In the genomic region with DNA sequence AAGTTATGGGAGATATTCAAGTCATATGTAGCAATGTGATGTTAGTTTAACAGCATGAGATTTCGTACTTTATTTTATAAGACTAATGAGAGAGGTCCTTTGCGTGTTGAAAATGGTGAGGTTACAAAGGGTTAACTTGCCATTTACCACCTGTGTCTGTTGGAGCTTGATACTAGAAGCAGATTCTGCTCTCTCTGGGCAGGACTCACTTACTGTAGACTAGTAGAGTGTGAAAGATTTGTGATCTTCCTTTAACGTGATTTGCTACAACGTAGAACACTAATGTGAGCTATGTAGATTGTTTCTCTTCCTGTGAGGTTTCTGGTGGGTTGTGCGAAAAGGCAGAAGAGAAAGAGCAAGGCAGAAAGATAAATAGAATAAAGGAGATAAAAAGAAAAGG, we compare ENCODE assay signal across 18 cellular contexts. TPM values are rescaled to one million over a fixed set of nuclear protein-coding genes. Genes with fewer than 3 reads are reported as not detected.
A peak's percentile ranks its signal among the peaks of the same experiment; 100 is the strongest.
DNase-seq lines count a peak whose midpoint lies in the region; ATAC-seq and TF ChIP-seq lines count a peak whose summit lies in the region.
"Had no signal": no experiment of that assay in that cellular context is flagged by ENCODE, and none has a peak within 500 bp of the region (broad histone marks: within the 10 kb centered on the region; RNA-seq: fewer than 3 reads in every experiment).

No MANE protein-coding gene starts in this region.

- H3K27ac ChIP-seq in naive thymus-derived CD4-positive, alpha-beta T cell (ENCODE audit: low read depth, low read length): no peak overlapping the region
- H3K27ac ChIP-seq: sigmoid colon had no signal

- peak overlapping the region in 1 of 3 donors; percentile 5 for H3K27ac Mint-ChIP-seq in IgD-negative memory B cell
- H3K27ac Mint-ChIP-seq in naive thymus-derived CD4-positive, alpha-beta T cell: peak overlapping the region in 5 of 9 donors; percentile 1 to 23 (median 2)

- no peaks in the 10 kb centered on the region for H3K36me3 ChIP-seq in naive thymus-derived CD4-positive, alpha-beta T cell (ENCODE audit: control insufficient read depth in 2 of 3, insufficient read depth in 3 of 3, low read length in 3 of 3)
- H3K36me3 ChIP-seq: BE2C, sigmoid colon had no signal

- intact Hi-C loops in naive thymus-derived CD4-positive, alpha-beta T cell (cut with micrococcal nuclease): loop anchor here in 1 of 2 donors (5.0 kb wide), 1 partner anchor 360 kb away; no protein-coding TSS in a partner anchor
- intact Hi-C loops in left colon (cut with DNase I, micrococcal nuclease): no loop called here

- H3K36me3 Mint-ChIP-seq in IgD-negative memory B cell: no peaks in the 10 kb centered on the region
- peaks cover 0 to 2% (median 0%) of the 10 kb centered on the region in 5 donors for H3K36me3 Mint-ChIP-seq in naive thymus-derived CD4-positive, alpha-beta T cell

- CTCF ChIA-PET in naive thymus-derived CD4-positive, alpha-beta T cell (lab: Charles Lee): interaction anchor here (0.6 kb wide), 1 partner anchor 213 kb away, joined by 3 read pairs; no protein-coding TSS in a partner anchor

- TF ChIP-seq CTCF in GM12865 (IDR thresholded peaks at IDR 0.05; ENCODE audit: insufficient read depth, low read depth, low read length, missing control alignments): no peak

- H3K4me1 ChIP-seq in naive thymus-derived CD4-positive, alpha-beta T cell (ENCODE audit: control insufficient read depth in 2 of 2, insufficient read depth in 2 of 2, low read length in 2 of 2): peaks cover 0 to 3% of the 10 kb centered on the region in 2 donors
- H3K4me1 ChIP-seq: BE2C, sigmoid colon had no signal

- H3K27me3 ChIP-seq in naive thymus-derived CD4-positive, alpha-beta T cell (ENCODE audit: control insufficient read depth in 2 of 2, insufficient read depth in 2 of 2, low read length in 2 of 2): no peaks in the 10 kb centered on the region
- H3K27me3 ChIP-seq: BE2C, sigmoid colon had no signal

- DNase-seq in GM12865 (ENCODE audit: low read depth): peak; percentile 33
- peak in 1 of 9 donors; percentile 2 for DNase-seq in naive thymus-derived CD4-positive, alpha-beta T cell
- DNase-seq in SW480 (ENCODE audit: low spot score): no peak
- no peak for DNase-seq in C1 segment of cervical spinal cord (lab: John Stamatoyannopoulos, UW)
- DNase-seq in left colon: no peak
- DNase-seq: activated gamma-delta T cell; aorta; BE2C; foreskin melanocyte; NCI-H1417; NCI-H226; NK-92 treated with Interleukin-12 subunit alpha and Interleukin-12 subunit beta, amount 100 ng/mL, for 24 hours; sigmoid colon; stimulated activated CD4-positive, alpha-beta T cell treated with anti-CD3 and anti-CD28 coated beads, Interleukin-4, amount 100 ng/mL, for 4 hours had no signal

- no peaks in the 10 kb centered on the region for H3K9me3 Mint-ChIP-seq in IgD-negative memory B cell
- peaks cover 0 to 1% (median 0%) of the 10 kb centered on the region in 11 donors for H3K9me3 Mint-ChIP-seq in naive thymus-derived CD4-positive, alpha-beta T cell

- peak overlapping the region; percentile 18 for H3K4me3 ChIP-seq in GM12865 (ENCODE audit: low read depth, low read length)
- H3K4me3 ChIP-seq in naive thymus-derived CD4-positive, alpha-beta T cell (ENCODE audit: low read length): no peak overlapping the region
- H3K4me3 ChIP-seq: K562, sigmoid colon had no signal

- no peaks in the 10 kb centered on the region for H3K9me3 ChIP-seq in naive thymus-derived CD4-positive, alpha-beta T cell (ENCODE audit: control insufficient read depth in 2 of 3, low read length in 3 of 3)
- H3K9me3 ChIP-seq: BE2C, sigmoid colon had no signal

- H3K27me3 Mint-ChIP-seq in IgD-negative memory B cell: no peaks in the 10 kb centered on the region
- no peaks in the 10 kb centered on the region for H3K27me3 Mint-ChIP-seq in naive thymus-derived CD4-positive, alpha-beta T cell

- peaks cover 13 to 21% (median 17%) of the 10 kb centered on the region in 3 donors for H3K4me1 Mint-ChIP-seq in IgD-negative memory B cell
- peaks cover 4 to 25% (median 24%) of the 10 kb centered on the region in 7 donors for H3K4me1 Mint-ChIP-seq in naive thymus-derived CD4-positive, alpha-beta T cell

- ATAC-seq in GM21529 (IDR thresholded peaks at IDR 0.05; ENCODE audit: unreplicated experiment) (peak; percentile 44), GM21381 (IDR thresholded peaks at IDR 0.05; ENCODE audit: unreplicated experiment) (no peak), left colon (no peak)
- no peak for ATAC-seq in naive thymus-derived CD4-positive, alpha-beta T cell
- ATAC-seq: K562 had no signal

- peak overlapping the region; percentile 36 to 75 (median 68) for H3K4me3 Mint-ChIP-seq in IgD-negative memory B cell
- H3K4me3 Mint-ChIP-seq in naive thymus-derived CD4-positive, alpha-beta T cell: peak overlapping the region in 1 of 10 donors; percentile 4

- POLR2A ChIA-PET in naive thymus-derived CD4-positive, alpha-beta T cell (lab: Charles Lee): no interaction called here

RNA-seq across cellular contexts. Expression of a gene that starts 1.0 kb away (rescaled TPM):
- 1.0 TPM for polyA plus RNA-seq in IgD-negative memory B cell
- total RNA-seq in naive thymus-derived CD4-positive, alpha-beta T cell: under 1 TPM in 3 of 5 experiments, not detected in 2; 0.11 to 0.97 (median 0.20) TPM
- not detected for polyA plus RNA-seq in naive thymus-derived CD4-positive, alpha-beta T cell
- under 1 TPM in 1 of 2 donors, not detected in 1; 0.11 TPM for total RNA-seq in left colon
